ENCODE assay signal across 1 cellular context in the genomic region with DNA sequence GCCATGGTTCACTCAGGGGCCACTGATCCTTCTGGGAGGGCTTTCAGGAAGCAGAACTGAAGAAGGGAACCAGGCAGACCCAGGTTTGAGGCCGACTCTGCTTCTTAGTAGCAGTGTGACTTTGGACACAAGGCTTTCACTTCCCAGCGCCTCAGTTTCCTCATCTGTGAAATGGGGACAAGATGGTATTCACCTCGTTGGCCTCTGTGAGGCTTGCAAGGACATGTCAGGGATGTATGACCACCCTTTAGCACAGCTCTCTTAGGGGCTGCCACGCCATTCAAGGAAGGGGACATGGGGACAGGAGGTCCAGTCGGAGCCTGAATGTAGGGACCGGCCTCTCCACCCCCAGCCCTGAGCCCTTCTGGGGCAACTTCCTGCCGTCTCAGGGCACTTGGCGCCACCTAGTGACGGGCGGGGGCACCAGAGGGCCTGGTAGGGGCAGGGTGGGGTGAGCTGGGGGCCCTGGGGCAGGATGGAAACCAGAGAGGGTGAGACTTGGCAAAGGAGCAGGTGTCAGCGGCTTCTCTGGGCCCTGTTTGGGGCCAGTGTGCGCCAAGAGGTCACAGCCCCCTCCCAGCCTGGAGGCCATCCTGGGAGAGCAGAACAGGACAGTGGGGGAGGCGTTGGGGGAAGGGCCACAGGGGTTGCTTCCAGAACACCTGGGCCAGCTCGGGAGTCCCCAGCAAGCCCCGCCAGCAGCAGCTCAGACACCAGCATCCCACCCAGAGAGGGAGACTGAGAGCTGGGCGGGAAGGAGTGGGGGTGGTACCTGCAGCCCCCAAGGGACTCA.
TF ChIP-seq lines count a peak whose summit lies in the region.

No MANE protein-coding gene starts in this region.

TF ChIP-seq in HCT116, 20 proteins besides CTCF, POLR2A, EP300 and RAD21 (continued from another document):
- TF ChIP-seq, protein P1, sequence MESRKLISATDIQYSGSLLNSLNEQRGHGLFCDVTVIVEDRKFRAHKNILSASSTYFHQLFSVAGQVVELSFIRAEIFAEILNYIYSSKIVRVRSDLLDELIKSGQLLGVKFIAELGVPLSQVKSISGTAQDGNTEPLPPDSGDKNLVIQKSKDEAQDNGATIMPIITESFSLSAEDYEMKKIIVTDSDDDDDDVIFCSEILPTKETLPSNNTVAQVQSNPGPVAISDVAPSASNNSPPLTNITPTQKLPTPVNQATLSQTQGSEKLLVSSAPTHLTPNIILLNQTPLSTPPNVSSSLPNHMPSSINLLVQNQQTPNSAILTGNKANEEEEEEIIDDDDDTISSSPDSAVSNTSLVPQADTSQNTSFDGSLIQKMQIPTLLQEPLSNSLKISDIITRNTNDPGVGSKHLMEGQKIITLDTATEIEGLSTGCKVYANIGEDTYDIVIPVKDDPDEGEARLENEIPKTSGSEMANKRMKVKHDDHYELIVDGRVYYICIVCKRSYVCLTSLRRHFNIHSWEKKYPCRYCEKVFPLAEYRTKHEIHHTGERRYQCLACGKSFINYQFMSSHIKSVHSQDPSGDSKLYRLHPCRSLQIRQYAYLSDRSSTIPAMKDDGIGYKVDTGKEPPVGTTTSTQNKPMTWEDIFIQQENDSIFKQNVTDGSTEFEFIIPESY (IDR thresholded peaks at IDR 0.05; ENCODE audit: extremely low read depth, insufficient replicate concordance, low read length): no peak
- TF ChIP-seq MAX (IDR thresholded peaks at IDR 0.05) (no peak), ELF1 (IDR thresholded peaks at IDR 0.05; ENCODE audit: borderline replicate concordance, low read depth) (no peak), CEBPB (IDR thresholded peaks at IDR 0.05; ENCODE audit: low read depth) (no peak), ZNF274 (IDR thresholded peaks at IDR 0.05; ENCODE audit: low read depth, low read length) (no peak), JUND (IDR thresholded peaks at IDR 0.05) (no peak), FOSL1 (IDR thresholded peaks at IDR 0.05; ENCODE audit: low read depth) (no peak)
